Comparison of ENCODE assay signal across 1 cellular context in the genomic region with DNA sequence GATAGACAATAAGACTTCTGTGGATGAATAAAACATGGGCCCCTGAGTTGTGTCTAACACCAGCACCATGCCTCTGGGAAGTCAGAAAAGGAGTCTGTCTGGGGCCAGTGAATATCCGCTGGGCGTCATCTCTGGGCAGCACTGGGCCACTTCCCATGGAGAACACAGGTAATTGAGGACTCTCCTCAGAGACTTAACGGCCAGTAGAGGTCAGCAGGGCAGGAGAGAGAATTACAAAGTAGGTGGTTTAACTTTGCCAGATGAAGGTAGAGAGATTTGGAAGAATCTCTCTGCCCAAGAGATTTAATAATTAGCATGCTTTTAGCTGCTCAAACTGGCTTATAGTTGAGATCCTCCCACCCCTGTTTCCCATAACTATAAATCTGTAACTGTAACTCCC.
TF ChIP-seq lines count a peak whose summit lies in the region.

No MANE protein-coding gene starts in this region.

TF ChIP-seq in H1, 55 proteins besides CTCF, POLR2A, EP300 and RAD21:
- no peak for TF ChIP-seq SAP30 (IDR thresholded peaks at IDR 0.05; ENCODE audit: insufficient read depth, insufficient replicate concordance, low read length)
- TF ChIP-seq BACH1 (IDR thresholded peaks at IDR 0.05; ENCODE audit: low read length): no peak
- no peak for TF ChIP-seq ZNF274 (IDR thresholded peaks at IDR 0.05; ENCODE audit: borderline replicate concordance, extremely low read depth, low read length)
- no peak for TF ChIP-seq RNF2 (IDR thresholded peaks at IDR 0.05; ENCODE audit: borderline replicate concordance, low read depth, low read length, missing control alignments, poor library complexity, severe bottlenecking)
- TF ChIP-seq MAFK (IDR thresholded peaks at IDR 0.05; ENCODE audit: low read depth, low read length): no peak
- no peak for TF ChIP-seq SIN3A (conservative IDR thresholded peaks at IDR 0.05 in 1 of 2, IDR thresholded peaks at IDR 0.05 in 1 of 2; ENCODE audit: low read depth in 1 of 2, low read length in 2 of 2)
- no peak for TF ChIP-seq SUZ12 (IDR thresholded peaks at IDR 0.05; ENCODE audit: low read length)
- no peak for TF ChIP-seq GTF2F1 (IDR thresholded peaks at IDR 0.05; ENCODE audit: borderline replicate concordance, low read depth, low read length)
- TF ChIP-seq, protein P1, sequence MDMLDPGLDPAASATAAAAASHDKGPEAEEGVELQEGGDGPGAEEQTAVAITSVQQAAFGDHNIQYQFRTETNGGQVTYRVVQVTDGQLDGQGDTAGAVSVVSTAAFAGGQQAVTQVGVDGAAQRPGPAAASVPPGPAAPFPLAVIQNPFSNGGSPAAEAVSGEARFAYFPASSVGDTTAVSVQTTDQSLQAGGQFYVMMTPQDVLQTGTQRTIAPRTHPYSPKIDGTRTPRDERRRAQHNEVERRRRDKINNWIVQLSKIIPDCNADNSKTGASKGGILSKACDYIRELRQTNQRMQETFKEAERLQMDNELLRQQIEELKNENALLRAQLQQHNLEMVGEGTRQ (IDR thresholded peaks at IDR 0.05; ENCODE audit: low read length): no peak
- TF ChIP-seq NRF1 (IDR thresholded peaks at IDR 0.05; ENCODE audit: low read depth, low read length): no peak
- TF ChIP-seq EGR1 (IDR thresholded peaks at IDR 0.05; ENCODE audit: borderline replicate concordance, low read depth, low read length): no peak
